8 cellular contexts compared by ENCODE assay signal in genomic region chr1:42957229-42957879, GRCh38. TPM values are rescaled to one million over a fixed set of nuclear protein-coding genes. Genes with fewer than 3 reads are reported as not detected.
DNase-seq lines count a peak whose midpoint lies in the region; ATAC-seq and TF ChIP-seq lines count a peak whose summit lies in the region.

No MANE protein-coding gene starts in this region.

- no peak for DNase-seq in AG09309 (ENCODE audit: low read depth)
- DNase-seq in breast epithelium (ENCODE audit: low spot score in 2 of 2): no peak
- no peak for DNase-seq in mesothelial cell of epicardium (ENCODE audit: low spot score in 2 of 2, unreplicated experiment in 2 of 2)
- DNase-seq in vagina (ENCODE audit: extremely low spot score in 2 of 2): no peak
- DNase-seq in AML-193 (lab: John Stamatoyannopoulos, UW): no peak

- intact Hi-C loops in breast epithelium (cut with DNase I; ENCODE audit: low total_unique reads): no loop called here
- intact Hi-C loops in vagina (cut with DNase I): no loop called here

- peak overlapping the region; percentile 96 for H3K4me3 Mint-ChIP-seq in mesothelial cell of epicardium

- no peaks in the 10 kb centered on the region for H3K27me3 Mint-ChIP-seq in mesothelial cell of epicardium (ENCODE audit: low read depth)

- peaks cover 65% of the 10 kb centered on the region for H3K4me1 Mint-ChIP-seq in mesothelial cell of epicardium

- no peaks in the 10 kb centered on the region for H3K9me3 Mint-ChIP-seq in mesothelial cell of epicardium

- peak overlapping the region; percentile 78 for H3K27ac ChIP-seq in KOPT-K1 (ENCODE audit: low read depth, low read length, poor library complexity, severe bottlenecking)
- H3K27ac ChIP-seq in breast epithelium: peak overlapping the region; percentile 93 to 94
- peak overlapping the region; percentile 92 for H3K27ac ChIP-seq in vagina

- H3K27me3 ChIP-seq in breast epithelium (no peaks in the 10 kb centered on the region), vagina (no peaks in the 10 kb centered on the region)

- peaks cover 18% of the 10 kb centered on the region for H3K36me3 Mint-ChIP-seq in mesothelial cell of epicardium

- ATAC-seq in HG03354 (IDR thresholded peaks at IDR 0.05; ENCODE audit: poor library complexity, severe bottlenecking, unreplicated experiment) (no peak), HG02938 (IDR thresholded peaks at IDR 0.05; ENCODE audit: unreplicated experiment) (no peak)

- H3K36me3 ChIP-seq in KOPT-K1 (ENCODE audit: insufficient read depth, low read length) (peaks cover 37% of the 10 kb centered on the region), breast epithelium (no peaks in the 10 kb centered on the region), vagina (no peaks in the 10 kb centered on the region)

- H3K27ac Mint-ChIP-seq in mesothelial cell of epicardium: peak overlapping the region; percentile 97

- no peak for TF ChIP-seq CTCF in AG09309 (IDR thresholded peaks at IDR 0.05; ENCODE audit: control insufficient read depth, insufficient read depth, low read depth, low read length, missing control alignments)
- no peak for TF ChIP-seq CTCF in breast epithelium (IDR thresholded peaks at IDR 0.05)
- no peak for TF ChIP-seq CTCF in mesothelial cell of epicardium (IDR thresholded peaks at IDR 0.05; ENCODE audit: unreplicated experiment)
- no peak for TF ChIP-seq CTCF in vagina (IDR thresholded peaks at IDR 0.05)

- H3K4me3 ChIP-seq in AG09309 (ENCODE audit: control insufficient read depth, low read depth, low read length) (peak overlapping the region; percentile 78), breast epithelium (peak overlapping the region; percentile 66 to 93 (median 84)), vagina (peak overlapping the region; percentile 64 to 81)

- H3K9me3 ChIP-seq in KOPT-K1 (ENCODE audit: insufficient read depth, low read length, poor library complexity, severe bottlenecking) (no peaks in the 10 kb centered on the region), breast epithelium (no peaks in the 10 kb centered on the region), vagina (no peaks in the 10 kb centered on the region)

- H3K4me1 ChIP-seq in breast epithelium (peaks cover 3 to 12% of the 10 kb centered on the region in 2 donors), vagina (peaks cover 52% of the 10 kb centered on the region)

- no peak for TF ChIP-seq POLR2A in breast epithelium (IDR thresholded peaks at IDR 0.05)
- TF ChIP-seq POLR2A in vagina (IDR thresholded peaks at IDR 0.05): no peak

RNA-seq across cellular contexts. Expression of gene SLC2A1, which starts 1.3 kb away (rescaled TPM):
- total RNA-seq in breast epithelium (10 to 100 TPM; 29.5 to 78.9 (median 42.1) TPM), mesothelial cell of epicardium (786 to 841 TPM (median 827 TPM) in 3 replicates), vagina (286 TPM)
